8 cellular contexts compared by ENCODE assay signal in genomic region chr6:5866547-5867051, GRCh38.
DNase-seq lines count a peak whose midpoint lies in the region; ATAC-seq and TF ChIP-seq lines count a peak whose summit lies in the region.

No MANE protein-coding gene starts in this region.

- TF ChIP-seq CTCF in AG09309 (IDR thresholded peaks at IDR 0.05; ENCODE audit: control insufficient read depth, insufficient read depth, low read depth, low read length, missing control alignments), result no peak
- TF ChIP-seq CTCF in stomach (IDR thresholded peaks at IDR 0.05), result no peak

- H3K27ac ChIP-seq in stomach, result peak overlapping the region in 2 of 5 donors; percentile 17 to 51

- H3K4me3 ChIP-seq in AG09309 (ENCODE audit: control insufficient read depth, low read depth, low read length), result no peak overlapping the region
- H3K4me3 ChIP-seq in stomach, result peak overlapping the region in 3 of 4 donors; percentile 16 to 29 (median 19)

- H3K27me3 ChIP-seq in stomach, result no peaks in the 10 kb centered on the region

- DNase-seq in AG09309 (ENCODE audit: low read depth) (peak; percentile 27), T-helper 17 cell (no peak), glomerular visceral epithelial cell (ENCODE audit: extremely low spot score) (peak; percentile 33), stomach (no peak), NCI-H82 treated with DMSO at 0.1 percent for 48 hours (lab: John Stamatoyannopoulos, UW; ENCODE audit: unreplicated experiment) (no peak), SKM-1 treated with dmso at 0.1 percent for 144 hours (lab: John Stamatoyannopoulos, UW; ENCODE audit: unreplicated experiment) (no peak)

- no peaks in the 10 kb centered on the region for H3K36me3 ChIP-seq in stomach

- no peak for TF ChIP-seq POLR2A in stomach (IDR thresholded peaks at IDR 0.05)

- H3K4me1 Mint-ChIP-seq in IgD-negative memory B cell (peaks cover 12 to 22% (median 14%) of the 10 kb centered on the region in 3 donors), T-helper 17 cell (peaks cover 28% of the 10 kb centered on the region)

- peaks cover 4 to 8% (median 6%) of the 10 kb centered on the region in 3 donors for H3K9me3 Mint-ChIP-seq in IgD-negative memory B cell

- peaks cover 0 to 11% (median 3%) of the 10 kb centered on the region in 4 donors for H3K4me1 ChIP-seq in stomach

- ATAC-seq in T-helper 17 cell (peak; percentile 76), GM18520 (IDR thresholded peaks at IDR 0.05; ENCODE audit: unreplicated experiment) (no peak)

- H3K4me3 Mint-ChIP-seq in IgD-negative memory B cell (peak overlapping the region in 3 of 4 donors; percentile 43 to 73 (median 64)), T-helper 17 cell (peak overlapping the region; percentile 88)

- H3K9me3 ChIP-seq in T-helper 17 cell (ENCODE audit: control insufficient read depth, low read length, poor library complexity, severe bottlenecking) (no peaks in the 10 kb centered on the region), stomach (peaks cover 0 to 23% (median 0%) of the 10 kb centered on the region in 4 donors)

- intact Hi-C loops in stomach (cut with DNase I; ENCODE audit: low total_unique reads), result no loop called here

- H3K27ac Mint-ChIP-seq in IgD-negative memory B cell (peak overlapping the region in 1 of 3 donors; percentile 4), T-helper 17 cell (peak overlapping the region; percentile 97)

- H3K27me3 Mint-ChIP-seq in IgD-negative memory B cell (peaks cover 2% of the 10 kb centered on the region), T-helper 17 cell (no peaks in the 10 kb centered on the region)

- H3K36me3 Mint-ChIP-seq in IgD-negative memory B cell (peaks cover 1% of the 10 kb centered on the region), T-helper 17 cell (ENCODE audit: low read depth) (no peaks in the 10 kb centered on the region)

- TF ChIP-seq EP300 in stomach (IDR thresholded peaks at IDR 0.05), result no peak

- 12 to 33% (median 13%) methylated on average over 4 of the region's 4 CpGs for WGBS in stomach, 5 donors

Comparison
In these comparisons a context has a peak if more than half of its experiments do, and no peak if none do; other contexts are left out.
1. DNase-seq: peak in AG09309 (single experiment) and glomerular visceral epithelial cell (single experiment); none in T-helper 17 cell (0 of 3), stomach (single experiment), NCI-H82 treated with DMSO at 0.1 percent for 48 hours (single experiment) and SKM-1 treated with dmso at 0.1 percent for 144 hours (single experiment).